Comparison of ENCODE assay signal across 1 cellular context in genomic region chr15:76336254-76337046, GRCh38.
TF ChIP-seq lines count a peak whose summit lies in the region.

ISL2 (plus strand) TSS chr15:76336773; CDS start chr15:76336884, 111 bp downstream.

TF ChIP-seq in HepG2, 621 proteins besides CTCF, POLR2A, EP300 and RAD21 (continued from another document and continues in another):
- TF ChIP-seq, protein P1, sequence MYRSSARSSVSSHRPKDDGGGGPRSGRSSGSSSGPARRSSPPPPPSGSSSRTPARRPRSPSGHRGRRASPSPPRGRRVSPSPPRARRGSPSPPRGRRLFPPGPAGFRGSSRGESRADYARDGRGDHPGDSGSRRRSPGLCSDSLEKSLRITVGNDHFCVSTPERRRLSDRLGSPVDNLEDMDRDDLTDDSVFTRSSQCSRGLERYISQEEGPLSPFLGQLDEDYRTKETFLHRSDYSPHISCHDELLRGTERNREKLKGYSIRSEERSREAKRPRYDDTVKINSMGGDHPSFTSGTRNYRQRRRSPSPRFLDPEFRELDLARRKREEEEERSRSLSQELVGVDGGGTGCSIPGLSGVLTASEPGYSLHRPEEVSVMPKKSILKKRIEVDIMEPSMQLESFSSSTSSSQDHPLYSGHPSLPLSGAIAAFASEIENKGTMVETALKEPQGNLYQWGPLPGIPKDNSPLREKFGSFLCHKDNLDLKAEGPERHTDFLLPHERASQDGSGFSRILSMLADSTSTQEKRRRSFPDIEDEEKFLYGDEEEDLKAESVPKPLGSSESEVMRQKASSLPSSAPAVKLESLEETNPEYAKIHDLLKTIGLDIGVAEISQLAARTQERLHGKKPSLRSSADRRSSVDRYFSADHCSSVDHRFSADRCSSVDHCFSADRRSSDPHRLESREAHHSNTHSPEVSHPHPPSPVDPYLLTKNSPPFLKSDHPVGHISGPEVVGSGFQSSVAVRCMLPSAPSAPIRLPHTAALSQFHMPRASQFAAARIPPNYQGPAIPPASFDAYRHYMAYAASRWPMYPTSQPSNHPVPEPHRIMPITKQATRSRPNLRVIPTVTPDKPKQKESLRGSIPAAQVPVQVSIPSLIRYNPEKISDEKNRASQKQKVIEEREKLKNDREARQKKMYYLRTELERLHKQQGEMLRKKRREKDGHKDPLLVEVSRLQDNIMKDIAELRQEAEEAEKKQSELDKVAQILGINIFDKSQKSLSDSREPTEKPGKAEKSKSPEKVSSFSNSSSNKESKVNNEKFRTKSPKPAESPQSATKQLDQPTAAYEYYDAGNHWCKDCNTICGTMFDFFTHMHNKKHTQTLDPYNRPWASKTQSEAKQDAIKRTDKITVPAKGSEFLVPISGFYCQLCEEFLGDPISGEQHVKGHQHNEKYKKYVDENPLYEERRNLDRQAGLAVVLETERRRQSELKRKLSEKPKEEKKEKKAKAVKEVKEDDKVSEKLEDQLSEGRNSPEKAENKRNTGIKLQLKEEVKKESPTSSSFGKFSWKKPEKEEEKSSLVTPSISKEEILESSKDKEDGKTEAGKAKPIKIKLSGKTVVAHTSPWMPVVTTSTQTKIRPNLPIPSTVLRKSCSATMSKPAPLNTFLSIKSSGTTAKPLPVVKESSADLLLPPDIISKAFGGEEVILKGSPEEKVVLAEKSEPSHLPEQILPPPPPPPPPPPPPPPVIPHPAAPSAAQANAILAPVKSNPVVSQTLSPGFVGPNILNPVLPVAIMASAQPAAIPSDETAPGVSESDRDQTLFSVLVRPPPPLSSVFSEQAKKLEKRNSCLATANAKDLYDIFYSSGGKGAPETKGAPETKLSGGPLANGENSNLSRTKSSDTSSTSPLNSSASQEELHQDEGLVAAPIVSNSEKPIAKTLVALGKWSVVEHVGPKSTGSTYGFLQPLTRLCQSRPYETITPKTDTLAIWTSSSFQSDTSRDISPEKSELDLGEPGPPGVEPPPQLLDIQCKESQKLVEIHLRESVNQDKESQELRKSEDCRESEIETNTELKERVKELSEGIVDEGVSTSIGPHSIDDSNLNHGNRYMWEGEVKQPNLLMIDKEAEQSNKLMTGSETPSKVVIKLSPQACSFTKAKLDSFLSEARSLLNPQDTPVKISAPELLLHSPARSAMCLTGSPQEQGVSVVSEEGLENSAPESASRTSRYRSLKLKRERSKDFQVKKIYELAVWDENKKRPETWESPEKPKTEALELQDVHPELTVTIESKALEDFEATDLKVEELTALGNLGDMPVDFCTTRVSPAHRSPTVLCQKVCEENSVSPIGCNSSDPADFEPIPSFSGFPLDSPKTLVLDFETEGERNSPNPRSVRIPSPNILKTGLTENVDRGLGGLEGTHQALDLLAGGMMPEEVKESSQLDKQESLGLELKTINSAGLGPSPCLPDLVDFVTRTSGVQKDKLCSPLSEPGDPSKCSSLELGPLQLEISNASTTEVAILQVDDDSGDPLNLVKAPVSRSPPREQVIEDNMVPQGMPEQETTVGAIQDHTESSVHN (CRISPR knock-in tag; IDR thresholded peaks at IDR 0.05), result no peak
- TF ChIP-seq IRF2 (CRISPR knock-in tag; IDR thresholded peaks at IDR 0.05) (peak; percentile 70), ATF7 (IDR thresholded peaks at IDR 0.05) (peak; percentile 79), ATF7 (CRISPR knock-in tag; IDR thresholded peaks at IDR 0.05) (peak; percentile 66; the same call in 1 of the 2 replicates), GFI1 (CRISPR knock-in tag; IDR thresholded peaks at IDR 0.05; ENCODE audit: borderline replicate concordance) (peak; percentile 82), ZBTB44 (CRISPR knock-in tag; IDR thresholded peaks at IDR 0.05) (no peak), SMAD9 (CRISPR knock-in tag; IDR thresholded peaks at IDR 0.05) (no peak), ZBED4 (CRISPR knock-in tag; IDR thresholded peaks at IDR 0.05; ENCODE audit: borderline replicate concordance) (peak; percentile 65), ZNF720 (CRISPR knock-in tag; IDR thresholded peaks at IDR 0.05) (no peak), PHF20 (CRISPR knock-in tag; IDR thresholded peaks at IDR 0.05) (no peak), ZNF44 (CRISPR knock-in tag; IDR thresholded peaks at IDR 0.05) (no peak), ZNF276 (CRISPR knock-in tag; IDR thresholded peaks at IDR 0.05; ENCODE audit: low read depth) (no peak), SMAD3 (CRISPR knock-in tag; IDR thresholded peaks at IDR 0.05) (peak; percentile 57; the same call in 1 of the 2 replicates), ZNF281 (CRISPR knock-in tag; IDR thresholded peaks at IDR 0.05; ENCODE audit: borderline replicate concordance) (peak; percentile 64)
- TF ChIP-seq, protein P2, sequence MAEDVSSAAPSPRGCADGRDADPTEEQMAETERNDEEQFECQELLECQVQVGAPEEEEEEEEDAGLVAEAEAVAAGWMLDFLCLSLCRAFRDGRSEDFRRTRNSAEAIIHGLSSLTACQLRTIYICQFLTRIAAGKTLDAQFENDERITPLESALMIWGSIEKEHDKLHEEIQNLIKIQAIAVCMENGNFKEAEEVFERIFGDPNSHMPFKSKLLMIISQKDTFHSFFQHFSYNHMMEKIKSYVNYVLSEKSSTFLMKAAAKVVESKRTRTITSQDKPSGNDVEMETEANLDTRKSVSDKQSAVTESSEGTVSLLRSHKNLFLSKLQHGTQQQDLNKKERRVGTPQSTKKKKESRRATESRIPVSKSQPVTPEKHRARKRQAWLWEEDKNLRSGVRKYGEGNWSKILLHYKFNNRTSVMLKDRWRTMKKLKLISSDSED (CRISPR knock-in tag; IDR thresholded peaks at IDR 0.05), result no peak
- TF ChIP-seq, protein P3, sequence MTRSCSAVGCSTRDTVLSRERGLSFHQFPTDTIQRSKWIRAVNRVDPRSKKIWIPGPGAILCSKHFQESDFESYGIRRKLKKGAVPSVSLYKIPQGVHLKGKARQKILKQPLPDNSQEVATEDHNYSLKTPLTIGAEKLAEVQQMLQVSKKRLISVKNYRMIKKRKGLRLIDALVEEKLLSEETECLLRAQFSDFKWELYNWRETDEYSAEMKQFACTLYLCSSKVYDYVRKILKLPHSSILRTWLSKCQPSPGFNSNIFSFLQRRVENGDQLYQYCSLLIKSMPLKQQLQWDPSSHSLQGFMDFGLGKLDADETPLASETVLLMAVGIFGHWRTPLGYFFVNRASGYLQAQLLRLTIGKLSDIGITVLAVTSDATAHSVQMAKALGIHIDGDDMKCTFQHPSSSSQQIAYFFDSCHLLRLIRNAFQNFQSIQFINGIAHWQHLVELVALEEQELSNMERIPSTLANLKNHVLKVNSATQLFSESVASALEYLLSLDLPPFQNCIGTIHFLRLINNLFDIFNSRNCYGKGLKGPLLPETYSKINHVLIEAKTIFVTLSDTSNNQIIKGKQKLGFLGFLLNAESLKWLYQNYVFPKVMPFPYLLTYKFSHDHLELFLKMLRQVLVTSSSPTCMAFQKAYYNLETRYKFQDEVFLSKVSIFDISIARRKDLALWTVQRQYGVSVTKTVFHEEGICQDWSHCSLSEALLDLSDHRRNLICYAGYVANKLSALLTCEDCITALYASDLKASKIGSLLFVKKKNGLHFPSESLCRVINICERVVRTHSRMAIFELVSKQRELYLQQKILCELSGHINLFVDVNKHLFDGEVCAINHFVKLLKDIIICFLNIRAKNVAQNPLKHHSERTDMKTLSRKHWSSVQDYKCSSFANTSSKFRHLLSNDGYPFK (CRISPR knock-in tag; IDR thresholded peaks at IDR 0.05; ENCODE audit: borderline replicate concordance), result peak; percentile 44; the same call in 1 of the 2 replicates
